9 cellular contexts compared by ENCODE assay signal in the genomic region with DNA sequence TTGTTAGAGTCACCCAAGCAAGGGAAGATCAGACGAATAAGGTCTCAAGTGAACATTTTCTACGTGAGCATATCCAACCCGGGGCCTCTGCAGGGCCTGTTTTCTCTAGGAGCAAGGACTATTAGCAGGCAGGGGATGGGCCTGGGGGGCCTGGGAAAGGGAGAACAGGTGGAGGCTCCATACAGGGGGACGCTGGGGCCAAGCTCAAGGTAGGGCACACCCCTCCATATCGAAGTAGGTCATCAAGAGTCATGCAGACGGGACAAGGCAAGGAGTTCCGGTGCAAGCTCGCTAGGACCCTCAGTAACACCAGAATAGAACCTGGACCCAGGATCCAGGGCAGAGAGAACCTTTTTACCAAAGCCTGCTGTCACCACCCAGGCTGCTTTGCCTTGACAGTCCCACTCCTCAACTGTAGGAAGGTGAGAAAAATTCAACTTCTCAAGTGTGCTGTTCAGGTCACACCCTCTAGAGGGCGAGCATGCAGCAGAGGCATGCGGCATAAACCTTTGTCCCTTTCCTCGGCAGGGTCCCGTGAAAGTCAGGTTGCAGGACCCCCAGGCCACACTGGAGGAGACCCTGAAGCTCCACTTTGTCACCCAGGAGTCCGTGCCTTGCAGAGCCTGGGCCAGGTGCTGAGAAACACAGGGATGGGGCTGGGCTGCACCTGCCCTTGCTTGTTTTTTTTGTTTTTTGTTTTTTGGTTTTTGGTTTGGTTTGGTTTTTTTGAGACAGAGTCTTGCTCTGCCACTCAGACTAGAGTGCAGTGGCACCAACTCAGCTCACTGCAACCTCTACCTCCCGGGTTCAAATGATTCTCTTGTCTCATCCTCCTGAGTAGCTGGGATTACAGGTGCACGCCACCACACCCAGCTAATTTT. TPM values are rescaled to one million over a fixed set of nuclear protein-coding genes. Genes with fewer than 3 reads are reported as not detected.
A peak's percentile ranks its signal among the peaks of the same experiment; 100 is the strongest.
DNase-seq lines count a peak whose midpoint lies in the region; ATAC-seq and TF ChIP-seq lines count a peak whose summit lies in the region.
"Had no signal": no experiment of that assay in that cellular context is flagged by ENCODE, and none has a peak within 500 bp of the region (broad histone marks: within the 10 kb centered on the region; RNA-seq: fewer than 3 reads in every experiment).

No MANE protein-coding gene starts in this region.

- no peaks in the 10 kb centered on the region for H3K9me3 Mint-ChIP-seq in CD8-positive, alpha-beta memory T cell
- H3K9me3 Mint-ChIP-seq in natural killer cell: no peaks in the 10 kb centered on the region

- TF ChIP-seq CTCF in colonic mucosa (IDR thresholded peaks at IDR 0.05) (peak; percentile 46), natural killer cell (IDR thresholded peaks at IDR 0.05) (peak; percentile 87)

- intact Hi-C loops in colonic mucosa (cut with DNase I): no loop called here
- intact Hi-C loops in natural killer cell (cut with micrococcal nuclease): no loop called here

- POLR2A ChIA-PET in CD8-positive, alpha-beta memory T cell (lab: Charles Lee): no interaction called here

- H3K9ac ChIP-seq in colonic mucosa (ENCODE audit: low read depth in 2 of 2, low read length in 2 of 2): no peak overlapping the region

- H3K27ac ChIP-seq in CD8-positive, alpha-beta memory T cell (ENCODE audit: low read depth, low read length): no peak overlapping the region
- no peak overlapping the region for H3K27ac ChIP-seq in colonic mucosa

- H3K4me1 ChIP-seq in CD8-positive, alpha-beta memory T cell (ENCODE audit: insufficient read depth, low read length): no peaks in the 10 kb centered on the region
- no peaks in the 10 kb centered on the region for H3K4me1 ChIP-seq in colonic mucosa

- H3K27ac Mint-ChIP-seq in CD8-positive, alpha-beta memory T cell: no peak overlapping the region
- H3K27ac Mint-ChIP-seq in natural killer cell: no peak overlapping the region

- DNase-seq in CD8-positive, alpha-beta memory T cell: peak; percentile 12 to 68 (median 24)
- peak in 3 of 4 experiments; percentile 8 to 58 (median 22) for DNase-seq in activated CD4-positive, CD25-positive, alpha-beta regulatory T cell (lab: John Stamatoyannopoulos, UW)
- DNase-seq in colonic mucosa (peak; percentile 53), natural killer cell (peak; percentile 44), epidermal melanocyte (ENCODE audit: insufficient read length, low spot score) (no peak)

- no peaks in the 10 kb centered on the region for H3K9me3 ChIP-seq in CD8-positive, alpha-beta memory T cell (ENCODE audit: low read length)
- no peaks in the 10 kb centered on the region for H3K9me3 ChIP-seq in colonic mucosa

- H3K36me3 ChIP-seq in CD8-positive, alpha-beta memory T cell (ENCODE audit: insufficient read depth, low read length): no peaks in the 10 kb centered on the region
- no peaks in the 10 kb centered on the region for H3K36me3 ChIP-seq in colonic mucosa

- CTCF ChIA-PET in CD8-positive, alpha-beta memory T cell (lab: Charles Lee): interaction anchor here (0.7 to 4.2 kb wide), 10 partner anchors 11 to 343 kb away, joined by 3 to 44 read pairs (median 4); no protein-coding TSS in a partner anchor

- no peak overlapping the region for H3K4me3 Mint-ChIP-seq in CD8-positive, alpha-beta memory T cell
- H3K4me3 Mint-ChIP-seq in natural killer cell: no peak overlapping the region

- peak; percentile 42 for ATAC-seq in HG03342 (IDR thresholded peaks at IDR 0.05; ENCODE audit: unreplicated experiment)
- ATAC-seq in natural killer cell: peak in 2 of 3 donors; percentile 89 to 98
- ATAC-seq in GM18498 (IDR thresholded peaks at IDR 0.05; ENCODE audit: unreplicated experiment): no peak
- no peak for ATAC-seq in HG03159 (IDR thresholded peaks at IDR 0.05; ENCODE audit: unreplicated experiment)

- H3K27me3 ChIP-seq in CD8-positive, alpha-beta memory T cell (ENCODE audit: insufficient read depth, low read length, poor library complexity, severe bottlenecking): no peaks in the 10 kb centered on the region
- H3K27me3 ChIP-seq in colonic mucosa: no peaks in the 10 kb centered on the region

- H3K4me1 Mint-ChIP-seq in CD8-positive, alpha-beta memory T cell: peaks cover 2 to 5% (median 4%) of the 10 kb centered on the region in 3 donors
- H3K4me1 Mint-ChIP-seq in natural killer cell: no peaks in the 10 kb centered on the region

- H3K4me3 ChIP-seq in CD8-positive, alpha-beta memory T cell (ENCODE audit: low read length): no peak overlapping the region
- H3K4me3 ChIP-seq in colonic mucosa: no peak overlapping the region

- peaks cover 12 to 14% of the 10 kb centered on the region in 2 donors for H3K27me3 Mint-ChIP-seq in CD8-positive, alpha-beta memory T cell
- peaks cover 0 to 10% of the 10 kb centered on the region in 2 donors for H3K27me3 Mint-ChIP-seq in natural killer cell (ENCODE audit: low read depth in 2 of 2)

- H3K36me3 Mint-ChIP-seq in CD8-positive, alpha-beta memory T cell: no peaks in the 10 kb centered on the region
- no peaks in the 10 kb centered on the region for H3K36me3 Mint-ChIP-seq in natural killer cell

RNA-seq across cellular contexts. Expression of a gene that starts 8.6 kb away (rescaled TPM):
- total RNA-seq in CD8-positive, alpha-beta memory T cell: 1 to 10 TPM; 6.7 to 7.3 TPM
- 0.55 TPM for polyA plus RNA-seq in CD8-positive, alpha-beta memory T cell
- total RNA-seq in colonic mucosa (10 to 100 TPM in 1 of 2 donors, 1 to 10 TPM in 1; 9.3 to 18.9 TPM), natural killer cell (1 to 10 TPM; 1.7 to 2.3 (median 2.2) TPM)

RNA-seq across cellular contexts. Expression of a gene that starts 16.1 kb away (rescaled TPM):
- not detected for total RNA-seq in CD8-positive, alpha-beta memory T cell
- polyA plus RNA-seq in CD8-positive, alpha-beta memory T cell: not detected
- total RNA-seq in colonic mucosa: 1 to 10 TPM in 1 of 2 donors, not detected in 1; 1.4 TPM
- 10 to 100 TPM in 1 of 3 donors, 1 to 10 TPM in 1, under 1 TPM in 1; 0.66 to 48.1 (median 4.3) TPM for total RNA-seq in natural killer cell
- total RNA-seq: pulmonary artery endothelial cell had no signal

RNA-seq across cellular contexts. Expression of a gene that starts 40.5 kb away (rescaled TPM):
- 100 to 1,000 TPM; 133 to 138 TPM for total RNA-seq in CD8-positive, alpha-beta memory T cell
- 255 TPM for polyA plus RNA-seq in CD8-positive, alpha-beta memory T cell
- 10 to 100 TPM; 13.5 to 49.0 TPM for total RNA-seq in colonic mucosa
- total RNA-seq in natural killer cell: 100 to 1,000 TPM; 144 to 168 (median 155) TPM

RNA-seq across cellular contexts. Expression of a gene that starts 47.4 kb away (rescaled TPM):
- 10 to 100 TPM; 40.8 to 41.3 TPM for total RNA-seq in CD8-positive, alpha-beta memory T cell
- 20.1 TPM for polyA plus RNA-seq in CD8-positive, alpha-beta memory T cell
- 1 to 10 TPM; 6.0 to 7.0 TPM for total RNA-seq in colonic mucosa
- 10 to 100 TPM; 33.0 to 46.8 (median 37.9) TPM for total RNA-seq in natural killer cell

Comparison
In these comparisons a context has a peak if more than half of its experiments do, and no peak if none do; other contexts are left out.
1. ATAC-seq: peak in HG03342 (single experiment) and natural killer cell (2 of 3); none in GM18498 (single experiment) and HG03159 (single experiment).